In the genomic region with DNA sequence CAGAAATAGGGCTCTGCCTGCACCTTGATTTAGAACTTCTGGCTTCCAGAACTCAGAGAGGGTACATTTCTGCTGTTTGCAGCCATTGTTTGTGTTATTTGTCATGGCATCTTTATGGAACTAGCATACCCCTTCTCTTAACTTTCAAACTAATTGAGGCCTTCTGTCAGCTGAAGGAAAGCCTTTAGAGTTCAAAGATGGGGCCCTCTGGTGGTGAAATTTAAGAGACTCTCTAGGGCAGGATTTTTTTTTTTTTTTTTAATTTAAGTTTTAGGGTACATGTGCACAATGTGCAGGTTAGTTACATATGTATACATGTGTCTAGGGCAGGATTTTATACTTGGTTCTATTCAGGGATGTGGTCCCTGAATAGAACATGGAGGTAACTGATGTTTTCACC, we compare ENCODE assay signal across 9 cellular contexts.
DNase-seq lines count a peak whose midpoint lies in the region; ATAC-seq and TF ChIP-seq lines count a peak whose summit lies in the region.
"Had no signal": no experiment of that assay in that cellular context is flagged by ENCODE, and none has a peak within 500 bp of the region (broad histone marks: within the 10 kb centered on the region; RNA-seq: fewer than 3 reads in every experiment).

No MANE protein-coding gene starts in this region.

- H3K4me3 ChIP-seq in psoas muscle = no peak overlapping the region
- no peak overlapping the region for H3K4me3 ChIP-seq in ovary
- H3K4me3 ChIP-seq: K562 had no signal

- peak; percentile 3 for TF ChIP-seq CTCF in psoas muscle (IDR thresholded peaks at IDR 0.05)
- TF ChIP-seq CTCF in ovary (IDR thresholded peaks at IDR 0.05) = no peak

- DNase-seq in NCI-H510A treated with DMSO at 0.1 percent for 48 hours (lab: John Stamatoyannopoulos, UW) (peak; percentile 22), NCI-H510A (lab: John Stamatoyannopoulos, UW) (no peak), KG1 (lab: John Stamatoyannopoulos, UW) (peak; percentile 39), astrocyte of the hippocampus (ENCODE audit: low read depth, low spot score) (peak; percentile 48), psoas muscle (no peak), sciatic nerve (ENCODE audit: low spot score) (no peak), ovary (no peak)

- H3K27me3 ChIP-seq in psoas muscle (ENCODE audit: insufficient read depth in 3 of 3, low read length in 2 of 3) (no peaks in the 10 kb centered on the region), ovary (no peaks in the 10 kb centered on the region)

- no peak for TF ChIP-seq EP300 in ovary (IDR thresholded peaks at IDR 0.05)

- no peaks in the 10 kb centered on the region for H3K4me1 ChIP-seq in psoas muscle
- H3K4me1 ChIP-seq in ovary (ENCODE audit: insufficient read depth) = no peaks in the 10 kb centered on the region

- H3K27ac ChIP-seq in psoas muscle = no peak overlapping the region
- H3K27ac ChIP-seq in ovary = no peak overlapping the region

- H3K9me3 ChIP-seq in psoas muscle (no peaks in the 10 kb centered on the region), ovary (no peaks in the 10 kb centered on the region)

- no peak for TF ChIP-seq POLR2A in ovary (IDR thresholded peaks at IDR 0.05)

- ATAC-seq in psoas muscle (no peak), GM21381 (IDR thresholded peaks at IDR 0.05; ENCODE audit: unreplicated experiment) (no peak), sciatic nerve (no peak)
- ATAC-seq: K562 had no signal

- H3K36me3 ChIP-seq in psoas muscle (ENCODE audit: insufficient read depth in 1 of 2, low read depth in 1 of 2) (no peaks in the 10 kb centered on the region), ovary (no peaks in the 10 kb centered on the region)

- intact Hi-C loops in psoas muscle (cut with DNase I) (no loop called here), sciatic nerve (cut with DNase I) (no loop called here), ovary (cut with DNase I) (no loop called here)

Comparison
In these comparisons a context has a peak if more than half of its experiments do, and no peak if none do; other contexts are left out.
1. DNase-seq: peak in NCI-H510A treated with DMSO at 0.1 percent for 48 hours (single experiment), KG1 (single experiment) and astrocyte of the hippocampus (single experiment); none in NCI-H510A (single experiment), psoas muscle (0 of 2), sciatic nerve (single experiment) and ovary (0 of 5).